ENCODE assay signal across 25 cellular contexts in genomic region chr15:34603095-34603494, GRCh38.
"Had no signal": no experiment of that assay in that cellular context is flagged by ENCODE, and none has a peak within 500 bp of the region (broad histone marks: within the 10 kb centered on the region; RNA-seq: fewer than 3 reads in every experiment).

No MANE protein-coding gene starts in this region.

- H3K9me3 ChIP-seq: esophagus squamous epithelium, prostate gland, spleen, testis, tibial nerve, upper lobe of right lung, vagina had no signal

- H3K27ac ChIP-seq: esophagus squamous epithelium, hepatocyte, parathyroid adenoma, prostate gland, spleen, testis, tibial nerve, upper lobe of right lung, vagina had no signal

- H3K36me3 ChIP-seq: esophagus squamous epithelium, prostate gland, spleen, tibial nerve, upper lobe of right lung, vagina had no signal

- H3K36me3 Mint-ChIP-seq: naive B cell; stimulated activated naive B cell treated with anti-CD40 and anti-IgM and Interleukin-4, amounts not matched to agents 10 μg/mL and 1 μg/mL and 100 μg/mL, for 72 hours had no signal

- H3K4me2 ChIP-seq: hepatocyte had no signal

- H3K4me3 ChIP-seq: esophagus squamous epithelium, hepatocyte, lung, prostate gland, spleen, testis, tibial nerve, upper lobe of right lung, vagina had no signal

- H3K4me1 ChIP-seq: esophagus squamous epithelium, parathyroid adenoma, prostate gland, spleen, testis, tibial nerve, upper lobe of right lung, vagina had no signal

- H3K4me1 Mint-ChIP-seq: naive B cell; stimulated activated naive B cell treated with anti-CD40 and anti-IgM and Interleukin-4, amounts not matched to agents 10 μg/mL and 1 μg/mL and 100 μg/mL, for 72 hours; stimulated activated naive CD8-positive, alpha-beta T cell treated with anti-CD3 and anti-CD28 coated beads, Interleukin-15, amount 100 ng/mL, for 72 hours had no signal

- H3K27me3 Mint-ChIP-seq: dendritic cell treated with granulocyte-macrophage colony-stimulating factor and Interleukin-4, amounts not matched to agents 40 ng/mL and 50 ng/mL, for 4 days had no signal

- H3K9ac ChIP-seq: parathyroid adenoma had no signal

- DNase-seq: effector memory CD8-positive, alpha-beta T cell; esophagus squamous epithelium; foreskin melanocyte; head of caudate nucleus; left colon; left ventricle myocardium superior; mesendoderm; naive B cell; occipital lobe; spleen; stimulated activated CD4-positive, alpha-beta T cell treated with anti-CD3 and anti-CD28 coated beads, Interleukin-15, amount 100 ng/mL, for 24 hours; stimulated activated CD4-positive, alpha-beta T cell treated with anti-CD3 and anti-CD28 coated beads, Interleukin-1b, Interleukin-23, amount 100 ng/mL, for 48 hours; stimulated activated CD4-positive, alpha-beta T cell treated with anti-CD3 and anti-CD28 coated beads, Interleukin-4, amount 100 ng/mL, for 4 hours; stimulated activated naive B cell treated with anti-CD40 and anti-IgM and Interleukin-4, amounts not matched to agents 10 μg/mL and 1 μg/mL and 100 μg/mL, for 72 hours; stimulated activated naive CD8-positive, alpha-beta T cell treated with anti-CD3 and anti-CD28 coated beads, Interleukin-15, amount 100 ng/mL, for 72 hours; testis; upper lobe of right lung had no signal

- H3K79me2 ChIP-seq: hepatocyte, parathyroid adenoma had no signal

- H2AFZ ChIP-seq: hepatocyte, parathyroid adenoma had no signal

- H3K4me3 Mint-ChIP-seq: dendritic cell treated with granulocyte-macrophage colony-stimulating factor and Interleukin-4, amounts not matched to agents 40 ng/mL and 50 ng/mL, for 4 days; effector memory CD8-positive, alpha-beta T cell; naive B cell; nephron; stimulated activated naive B cell treated with anti-CD40 and anti-IgM and Interleukin-4, amounts not matched to agents 10 μg/mL and 1 μg/mL and 100 μg/mL, for 72 hours; stimulated activated naive CD8-positive, alpha-beta T cell treated with anti-CD3 and anti-CD28 coated beads, Interleukin-15, amount 100 ng/mL, for 72 hours had no signal

- H3K9me3 Mint-ChIP-seq: dendritic cell treated with granulocyte-macrophage colony-stimulating factor and Interleukin-4, amounts not matched to agents 40 ng/mL and 50 ng/mL, for 4 days; effector memory CD8-positive, alpha-beta T cell; nephron; stimulated activated naive CD8-positive, alpha-beta T cell treated with anti-CD3 and anti-CD28 coated beads, Interleukin-15, amount 100 ng/mL, for 72 hours had no signal

- H3K27me3 ChIP-seq: testis, tibial nerve, upper lobe of right lung, vagina had no signal

- H3K27ac Mint-ChIP-seq: dendritic cell treated with granulocyte-macrophage colony-stimulating factor and Interleukin-4, amounts not matched to agents 40 ng/mL and 50 ng/mL, for 4 days; effector memory CD8-positive, alpha-beta T cell; naive B cell; nephron; stimulated activated naive B cell treated with anti-CD40 and anti-IgM and Interleukin-4, amounts not matched to agents 10 μg/mL and 1 μg/mL and 100 μg/mL, for 72 hours; stimulated activated naive CD8-positive, alpha-beta T cell treated with anti-CD3 and anti-CD28 coated beads, Interleukin-15, amount 100 ng/mL, for 72 hours had no signal
